In genomic region chr2:104788721-104789446, GRCh38 we compare ENCODE assay signal across 19 cellular contexts.
DNase-seq lines count a peak whose midpoint lies in the region; ATAC-seq and TF ChIP-seq lines count a peak whose summit lies in the region.
"Had no signal": no experiment of that assay in that cellular context is flagged by ENCODE, and none has a peak within 500 bp of the region (broad histone marks: within the 10 kb centered on the region; RNA-seq: fewer than 3 reads in every experiment).

No MANE protein-coding gene starts in this region.

- H3K4ac ChIP-seq in H9 (ENCODE audit: low read depth, low read length): no peak overlapping the region

- H3K18ac ChIP-seq in H9 (ENCODE audit: insufficient read length, low read depth, low read length): no peak overlapping the region

- no peak overlapping the region for H3K9ac ChIP-seq in H9 (ENCODE audit: extremely low read depth, insufficient read length, low read length)

- H4K91ac ChIP-seq in H9 (ENCODE audit: insufficient read length, low read depth, low read length): no peak overlapping the region

- H3K27me3 Mint-ChIP-seq in H9 (ENCODE audit: low read depth) (peaks cover 15% of the 10 kb centered on the region), nephron progenitor cell (ENCODE audit: low read depth, poor library complexity) (peaks cover 10% of the 10 kb centered on the region)
- no peaks in the 10 kb centered on the region for H3K27me3 Mint-ChIP-seq in T-helper 2 cell treated with Interferon-gamma antibody and Interleukin-4, amounts not matched to agents 5 μg/mL and 100 μg/mL, for 36 hours (ENCODE audit: low read depth)
- H3K27me3 Mint-ChIP-seq: CD4-positive, alpha-beta memory T cell had no signal

- H3T11ph ChIP-seq in H9 (ENCODE audit: low read length): no peak overlapping the region

- H2BK120ac ChIP-seq in H9 (ENCODE audit: low read depth, low read length, poor library complexity, severe bottlenecking): no peak overlapping the region

- H3K23me2 ChIP-seq in H9 (ENCODE audit: insufficient read length, low read depth, low read length, poor library complexity, severe bottlenecking): no peaks in the 10 kb centered on the region

- no peaks in the 10 kb centered on the region for H3K9me3 ChIP-seq in H9 (ENCODE audit: control insufficient read depth, low read depth, low read length)

- ATAC-seq in HG02870 (IDR thresholded peaks at IDR 0.05; ENCODE audit: unreplicated experiment): no peak
- ATAC-seq: PC-3 had no signal

- H3K4me1 ChIP-seq in H9 (ENCODE audit: insufficient read depth, low read length): 0 out of 2 replicates have a peak, but pooled peaks cover 2% of the 10 kb centered on the region

- H2BK15ac ChIP-seq in H9 (ENCODE audit: low read depth, low read length): no peak overlapping the region

- H3K4me1 Mint-ChIP-seq in H9: peaks cover 10 to 15% of the 10 kb centered on the region in 2 experiments; a peak in 3 of 4 replicates
- peaks cover 77% of the 10 kb centered on the region for H3K4me1 Mint-ChIP-seq in nephron progenitor cell
- H3K4me1 Mint-ChIP-seq in T-helper 2 cell treated with Interferon-gamma antibody and Interleukin-4, amounts not matched to agents 5 μg/mL and 100 μg/mL, for 36 hours (ENCODE audit: low read depth): no peaks in the 10 kb centered on the region
- H3K4me1 Mint-ChIP-seq: CD4-positive, alpha-beta memory T cell had no signal

- H3K9me3 Mint-ChIP-seq in H9: no peaks in the 10 kb centered on the region
- H3K9me3 Mint-ChIP-seq in nephron progenitor cell: no peaks in the 10 kb centered on the region
- no peaks in the 10 kb centered on the region for H3K9me3 Mint-ChIP-seq in T-helper 2 cell treated with Interferon-gamma antibody and Interleukin-4, amounts not matched to agents 5 μg/mL and 100 μg/mL, for 36 hours

- H3K4me3 Mint-ChIP-seq in H9 (no peak overlapping the region), nephron progenitor cell (peak overlapping the region; percentile 12)
- no peak overlapping the region for H3K4me3 Mint-ChIP-seq in T-helper 2 cell treated with Interferon-gamma antibody and Interleukin-4, amounts not matched to agents 5 μg/mL and 100 μg/mL, for 36 hours
- H3K4me3 Mint-ChIP-seq: CD4-positive, alpha-beta memory T cell had no signal

- TF ChIP-seq CTCF in H9 (conservative IDR thresholded peaks at IDR 0.05) (no peak), nephron progenitor cell (IDR thresholded peaks at IDR 0.05) (no peak)

- POLR2A ChIA-PET in HEK293T (lab: Yijun Ruan, JAX): no interaction called here

- no peak overlapping the region for H2AFZ ChIP-seq in H9 (ENCODE audit: low read length)

- no peak overlapping the region for H3K4me2 ChIP-seq in H9 (ENCODE audit: insufficient read depth, insufficient read length, low read length)

- no peaks in the 10 kb centered on the region for H4K20me1 ChIP-seq in H9 (ENCODE audit: control insufficient read depth, insufficient read depth, insufficient read length)

- H2BK5ac ChIP-seq in H9 (ENCODE audit: insufficient read length, low read length): peak overlapping the region; percentile 56

- no peak overlapping the region for H3K23ac ChIP-seq in H9 (ENCODE audit: insufficient read length, low read depth, low read length)

- CTCF ChIA-PET in HEK293T (lab: Yijun Ruan, JAX): no interaction called here

- no peak overlapping the region for H3K27ac Mint-ChIP-seq in H9
- peak overlapping the region; percentile 47 for H3K27ac Mint-ChIP-seq in nephron progenitor cell
- no peak overlapping the region for H3K27ac Mint-ChIP-seq in T-helper 2 cell treated with Interferon-gamma antibody and Interleukin-4, amounts not matched to agents 5 μg/mL and 100 μg/mL, for 36 hours
- H3K27ac Mint-ChIP-seq: CD4-positive, alpha-beta memory T cell had no signal

- H3K56ac ChIP-seq in H9 (ENCODE audit: insufficient read length, low read depth, low read length): no peak overlapping the region

- H4K8ac ChIP-seq in H9 (replicated peaks; ENCODE audit: insufficient read length, low read depth, low read length): no peak overlapping the region

- no peak overlapping the region for H2AK5ac ChIP-seq in H9 (ENCODE audit: insufficient read length, low read length)

- DNase-seq in H9: no peak
- DNase-seq in ecto neural progenitor cell (ENCODE audit: low spot score): peak; percentile 53
- peak; percentile 19 for DNase-seq in nephron progenitor cell
- peak in 17 of 49 donors; percentile 4 to 51 (median 21) for DNase-seq in substantia nigra (lab: John Stamatoyannopoulos, UW)
- no peak for DNase-seq in T-helper 2 cell treated with Interferon-gamma antibody and Interleukin-4, amounts not matched to agents 5 μg/mL and 100 μg/mL, for 36 hours (ENCODE audit: low spot score)
- DNase-seq in HEK293T (ENCODE audit: extremely low spot score): no peak
- no peak for DNase-seq in NCI-H2107 (lab: John Stamatoyannopoulos, UW)
- DNase-seq: Calu3; CD4-positive, alpha-beta memory T cell; DMS53; GOT3; IMR-90; NCI-H187; NCI-H2227 treated with DMSO at 0.1 percent for 48 hours; NCI-H524; PC-3; RPMI8226; SHP77 treated with DMSO at 0.1 percent for 48 hours had no signal

- H3K27ac ChIP-seq in H9 (ENCODE audit: insufficient read length, low read depth, low read length): no peak overlapping the region
- H3K27ac ChIP-seq in substantia nigra (ENCODE audit: low read depth, low read length, poor library complexity, severe bottlenecking): peak overlapping the region; percentile 50

- H3K79me2 ChIP-seq in H9 (ENCODE audit: insufficient read depth, low read length): no peaks in the 10 kb centered on the region

- WGBS in H9 (ENCODE audit: extremely low coverage, insufficient read length, low lambda C conversion rate): no CpG with 5 or more reads among the region's 16 CpGs

- no peak overlapping the region for H2BK20ac ChIP-seq in H9 (ENCODE audit: low read depth, low read length, poor library complexity, severe bottlenecking)

- peaks cover 2% of the 10 kb centered on the region; the same call in 1 of the 2 replicates for H3K27me3 ChIP-seq in H9 (ENCODE audit: insufficient read depth, low read length)

- no peak overlapping the region for H4K5ac ChIP-seq in H9 (ENCODE audit: insufficient read length, low read depth, low read length)

- no peak overlapping the region for H3K14ac ChIP-seq in H9 (ENCODE audit: insufficient read depth, low read length)

- no peaks in the 10 kb centered on the region for H3K36me3 Mint-ChIP-seq in H9 (ENCODE audit: insufficient read depth in 1 of 3, low read depth in 3 of 3)
- H3K36me3 Mint-ChIP-seq in nephron progenitor cell (ENCODE audit: low read depth): no peaks in the 10 kb centered on the region
- no peaks in the 10 kb centered on the region for H3K36me3 Mint-ChIP-seq in T-helper 2 cell treated with Interferon-gamma antibody and Interleukin-4, amounts not matched to agents 5 μg/mL and 100 μg/mL, for 36 hours (ENCODE audit: low read depth)
- H3K36me3 Mint-ChIP-seq: CD4-positive, alpha-beta memory T cell had no signal

- H2BK12ac ChIP-seq in H9 (ENCODE audit: insufficient read length, low read depth, low read length): no peak overlapping the region

- H3K79me1 ChIP-seq in H9 (ENCODE audit: insufficient read depth, low read depth, low read length, poor library complexity, severe bottlenecking): no peaks in the 10 kb centered on the region

TF ChIP-seq in HEK293T, 16 proteins besides CTCF, POLR2A, EP300 and RAD21:
- no peak for TF ChIP-seq SP1 (IDR thresholded peaks at IDR 0.05)
- TF ChIP-seq ELF4 (IDR thresholded peaks at IDR 0.05): no peak
- no peak for TF ChIP-seq HDGF (IDR thresholded peaks at IDR 0.05; ENCODE audit: borderline replicate concordance)
- no peak for TF ChIP-seq SUZ12 (IDR thresholded peaks at IDR 0.05)
- no peak for TF ChIP-seq ARNT (IDR thresholded peaks at IDR 0.05)
- no peak for TF ChIP-seq FOXA1 (IDR thresholded peaks at IDR 0.05)
- no peak for TF ChIP-seq TARDBP (IDR thresholded peaks at IDR 0.05)
- no peak for TF ChIP-seq LEF1 (IDR thresholded peaks at IDR 0.05; ENCODE audit: borderline replicate concordance)

Comparison
In these comparisons a context has a peak if more than half of its experiments do, and no peak if none do; other contexts are left out.
1. DNase-seq: peak in ecto neural progenitor cell (single experiment) and nephron progenitor cell (single experiment); none in H9 (single experiment), T-helper 2 cell treated with Interferon-gamma antibody and Interleukin-4, amounts not matched to agents 5 μg/mL and 100 μg/mL, for 36 hours (single experiment), HEK293T (single experiment) and NCI-H2107 (single experiment).